Comparison of ENCODE assay signal across 8 cellular contexts in the genomic region with DNA sequence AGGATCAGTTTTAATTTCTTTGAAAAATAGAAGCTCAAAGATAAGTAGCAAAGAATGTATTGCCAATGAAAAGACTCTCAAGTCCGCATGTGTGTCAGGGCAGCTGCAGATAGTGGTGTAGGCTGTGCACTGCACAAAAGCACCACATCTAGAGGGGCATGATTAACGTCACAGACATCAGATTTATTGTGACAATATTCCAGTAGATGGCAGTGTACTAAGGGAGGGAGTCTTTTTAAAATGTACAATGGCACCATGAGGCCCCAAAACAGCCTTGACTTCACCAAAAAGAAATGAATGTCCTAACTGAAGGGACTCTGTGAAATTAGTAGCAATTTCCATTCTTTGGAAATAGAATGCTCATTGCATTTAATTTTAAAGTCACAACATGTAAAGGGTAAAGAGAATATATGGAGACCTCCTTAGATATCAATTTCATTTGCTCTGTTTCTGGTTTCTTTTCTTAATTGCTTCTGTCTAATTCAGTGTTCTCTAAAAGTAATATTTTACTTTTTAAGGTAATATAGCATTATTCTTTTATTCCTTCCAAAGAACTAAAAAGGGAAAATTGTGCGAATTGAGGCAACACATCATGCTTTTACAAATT.
A peak's percentile ranks its signal among the peaks of the same experiment; 100 is the strongest.
DNase-seq lines count a peak whose midpoint lies in the region; ATAC-seq and TF ChIP-seq lines count a peak whose summit lies in the region.

No MANE protein-coding gene starts in this region.

- RAD21 ChIA-PET in HCT116 (lab: Charles Lee; ENCODE audit: low non-redundant PET in 1 of 2, low total read pairs in 2 of 2, uncharacterized antibody in 2 of 2, unreplicated experiment in 2 of 2): no interaction called here

- POLR2A ChIA-PET in HCT116 (lab: Charles Lee): no interaction called here
- POLR2A ChIA-PET in WTC11 (lab: Charles Lee): no interaction called here

- TF ChIP-seq CTCF in AG10803 (conservative IDR thresholded peaks at IDR 0.05; ENCODE audit: low read length) (peak; percentile 53), GM12864 (IDR thresholded peaks at IDR 0.05; ENCODE audit: low read depth, low read length, missing control alignments) (peak; percentile 53), HCT116 (IDR thresholded peaks at IDR 0.05 in 2 of 3, conservative IDR thresholded peaks at IDR 0.05 in 1 of 3; ENCODE audit: borderline replicate concordance in 1 of 3, insufficient read depth in 1 of 3, low read depth in 2 of 3, low read length in 2 of 3) (peak; percentile 42 to 61 (median 44); a peak in 4 of 6 replicates), WTC11 (IDR thresholded peaks at IDR 0.05) (no peak)

- H3K9ac ChIP-seq in HCT116 (ENCODE audit: low read length): no peak overlapping the region

- H3K79me2 ChIP-seq in HCT116 (ENCODE audit: insufficient read depth, low read length): no peaks in the 10 kb centered on the region

- no peaks in the 10 kb centered on the region for H3K27me3 ChIP-seq in HCT116 (ENCODE audit: insufficient read depth, low read length)

- peaks cover 60% of the 10 kb centered on the region for H3K36me3 Mint-ChIP-seq in WTC11
- peaks cover 28 to 36% of the 10 kb centered on the region in 2 donors for H3K36me3 Mint-ChIP-seq in stimulated activated naive B cell treated with anti-CD40 and anti-IgM and Interleukin-4, amounts not matched to agents 10 μg/mL and 1 μg/mL and 100 μg/mL, for 72 hours

- peaks cover 79% of the 10 kb centered on the region for H3K4me1 Mint-ChIP-seq in WTC11
- peaks cover 6 to 10% of the 10 kb centered on the region in 2 donors for H3K4me1 Mint-ChIP-seq in stimulated activated naive B cell treated with anti-CD40 and anti-IgM and Interleukin-4, amounts not matched to agents 10 μg/mL and 1 μg/mL and 100 μg/mL, for 72 hours

- no peaks in the 10 kb centered on the region for H3K9me3 ChIP-seq in HCT116 (ENCODE audit: control insufficient read depth in 1 of 2, insufficient read depth in 1 of 2, low read depth in 1 of 2, low read length in 2 of 2)

- intact Hi-C loops in HCT116 (cut with micrococcal nuclease) (loop anchor here (10.0 kb wide), 1 partner anchor 1075 kb away; no protein-coding TSS in a partner anchor), Right ventricle myocardium superior (cut with DNase I) (no loop called here)

- H3K27ac ChIP-seq in HCT116 (ENCODE audit: low read depth, low read length): no peak overlapping the region

- no peak overlapping the region for H2AFZ ChIP-seq in HCT116 (ENCODE audit: low read depth, low read length, poor library complexity, severe bottlenecking)

- no peaks in the 10 kb centered on the region for H3K27me3 Mint-ChIP-seq in WTC11 (ENCODE audit: low read depth)
- H3K27me3 Mint-ChIP-seq in stimulated activated naive B cell treated with anti-CD40 and anti-IgM and Interleukin-4, amounts not matched to agents 10 μg/mL and 1 μg/mL and 100 μg/mL, for 72 hours: no peaks in the 10 kb centered on the region

- peaks cover 0 to 3% of the 10 kb centered on the region in 2 experiments; a peak in 1 of 4 replicates for H3K36me3 ChIP-seq in HCT116 (ENCODE audit: control insufficient read depth in 1 of 2, insufficient read depth in 2 of 2, low read length in 2 of 2)

- no peak overlapping the region for H3K4me3 ChIP-seq in AG10803 (ENCODE audit: low read length)
- H3K4me3 ChIP-seq in GM12864 (ENCODE audit: low read depth, low read length): no peak overlapping the region
- H3K4me3 ChIP-seq in HCT116 (replicated peaks in 1 of 2; ENCODE audit: low read depth in 1 of 2, low read length in 2 of 2): no peak overlapping the region

- H3K27ac Mint-ChIP-seq in WTC11: peak overlapping the region; percentile 95
- no peak overlapping the region for H3K27ac Mint-ChIP-seq in stimulated activated naive B cell treated with anti-CD40 and anti-IgM and Interleukin-4, amounts not matched to agents 10 μg/mL and 1 μg/mL and 100 μg/mL, for 72 hours

- no peak overlapping the region for H3K4me3 Mint-ChIP-seq in WTC11
- no peak overlapping the region for H3K4me3 Mint-ChIP-seq in stimulated activated naive B cell treated with anti-CD40 and anti-IgM and Interleukin-4, amounts not matched to agents 10 μg/mL and 1 μg/mL and 100 μg/mL, for 72 hours

- CTCF ChIA-PET in HCT116 (lab: Charles Lee): no interaction called here
- CTCF ChIA-PET in WTC11 (lab: Charles Lee): interaction anchor here (1.1 kb wide), 1 partner anchor 22 kb away, joined by 3 read pairs; no protein-coding TSS in a partner anchor

- no peak for TF ChIP-seq POLR2A in HCT116 (IDR thresholded peaks at IDR 0.05; ENCODE audit: borderline replicate concordance, extremely low read depth, insufficient read depth, insufficient read length)

- no TSS peak for BruUV-seq in HCT116 (replicated peaks; lab: Mats Ljungman, UMichigan)

- ATAC-seq in HCT116: peak; percentile 100
- ATAC-seq in WTC11: peak; percentile 21
- peak; percentile 85 for ATAC-seq in Right ventricle myocardium superior (ENCODE audit: poor library complexity)
- ATAC-seq in stimulated activated naive B cell treated with anti-CD40 and anti-IgM and Interleukin-4, amounts not matched to agents 10 μg/mL and 1 μg/mL and 100 μg/mL, for 72 hours (replicated peaks): peak; percentile 90 to 95

- H3K9me2 ChIP-seq in HCT116 (ENCODE audit: insufficient read depth): no peaks in the 10 kb centered on the region

- H3K9me3 Mint-ChIP-seq in WTC11: no peaks in the 10 kb centered on the region
- H3K9me3 Mint-ChIP-seq in stimulated activated naive B cell treated with anti-CD40 and anti-IgM and Interleukin-4, amounts not matched to agents 10 μg/mL and 1 μg/mL and 100 μg/mL, for 72 hours: no peaks in the 10 kb centered on the region

- H4K20me1 ChIP-seq in HCT116 (ENCODE audit: insufficient read depth): no peaks in the 10 kb centered on the region

- H3K4me1 ChIP-seq in HCT116 (ENCODE audit: control insufficient read depth in 1 of 2, insufficient read depth in 2 of 2, low read length in 2 of 2): no peaks in the 10 kb centered on the region

- TF ChIP-seq RAD21 in HCT116 (IDR thresholded peaks at IDR 0.05; ENCODE audit: low read depth): peak; percentile 48

- DNase-seq in AG10803 (ENCODE audit: low read depth) (peak; percentile 53), GM12864 (ENCODE audit: low read depth) (peak; percentile 43), HCT116 (ENCODE audit: low read depth, low spot score) (peak; percentile 35), MV-4-11 (lab: John Stamatoyannopoulos, UW) (peak; percentile 26), WTC11 (ENCODE audit: low spot score) (no peak), Right ventricle myocardium superior (no peak), HK-2 (ENCODE audit: unreplicated experiment) (no peak)
- DNase-seq in stimulated activated naive B cell treated with anti-CD40 and anti-IgM and Interleukin-4, amounts not matched to agents 10 μg/mL and 1 μg/mL and 100 μg/mL, for 72 hours: no peak

- no peak overlapping the region for H3K4me2 ChIP-seq in HCT116 (ENCODE audit: low read length)

TF ChIP-seq in HCT116, 20 proteins besides CTCF, POLR2A, EP300 and RAD21:
- TF ChIP-seq CBX3 (IDR thresholded peaks at IDR 0.05; ENCODE audit: low read depth) (peak; percentile 64; the same call in 1 of the 2 replicates), EZH2 (IDR thresholded peaks at IDR 0.05) (no peak), SP1 (IDR thresholded peaks at IDR 0.05; ENCODE audit: low read depth) (no peak), ZBTB33 (IDR thresholded peaks at IDR 0.05; ENCODE audit: extremely low read depth, insufficient replicate concordance, low read length) (no peak)

TF ChIP-seq in WTC11, 78 proteins besides CTCF, POLR2A, EP300 and RAD21 (continues in another document):
- TF ChIP-seq ATF6 (CRISPR knock-in tag; IDR thresholded peaks at IDR 0.05) (no peak), FOXJ3 (CRISPR knock-in tag; IDR thresholded peaks at IDR 0.05; ENCODE audit: borderline replicate concordance) (no peak), ZNF121 (CRISPR knock-in tag; IDR thresholded peaks at IDR 0.05) (no peak), TCF7 (CRISPR knock-in tag; IDR thresholded peaks at IDR 0.05; ENCODE audit: low read depth) (no peak)
- TF ChIP-seq, protein P1, sequence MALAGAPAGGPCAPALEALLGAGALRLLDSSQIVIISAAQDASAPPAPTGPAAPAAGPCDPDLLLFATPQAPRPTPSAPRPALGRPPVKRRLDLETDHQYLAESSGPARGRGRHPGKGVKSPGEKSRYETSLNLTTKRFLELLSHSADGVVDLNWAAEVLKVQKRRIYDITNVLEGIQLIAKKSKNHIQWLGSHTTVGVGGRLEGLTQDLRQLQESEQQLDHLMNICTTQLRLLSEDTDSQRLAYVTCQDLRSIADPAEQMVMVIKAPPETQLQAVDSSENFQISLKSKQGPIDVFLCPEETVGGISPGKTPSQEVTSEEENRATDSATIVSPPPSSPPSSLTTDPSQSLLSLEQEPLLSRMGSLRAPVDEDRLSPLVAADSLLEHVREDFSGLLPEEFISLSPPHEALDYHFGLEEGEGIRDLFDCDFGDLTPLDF (CRISPR knock-in tag; IDR thresholded peaks at IDR 0.05): no peak
- TF ChIP-seq, protein P2, sequence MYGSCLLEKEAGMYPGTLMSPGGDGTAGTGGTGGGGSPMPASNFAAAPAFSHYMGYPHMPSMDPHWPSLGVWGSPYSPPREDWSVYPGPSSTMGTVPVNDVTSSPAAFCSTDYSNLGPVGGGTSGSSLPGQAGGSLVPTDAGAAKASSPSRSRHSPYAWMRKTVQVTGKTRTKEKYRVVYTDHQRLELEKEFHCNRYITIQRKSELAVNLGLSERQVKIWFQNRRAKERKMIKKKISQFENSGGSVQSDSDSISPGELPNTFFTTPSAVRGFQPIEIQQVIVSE (CRISPR knock-in tag; IDR thresholded peaks at IDR 0.05; ENCODE audit: borderline replicate concordance): no peak

Comparison
In these comparisons a context has a peak if more than half of its experiments do, and no peak if none do; other contexts are left out.
1. DNase-seq: peak in AG10803 (single experiment), GM12864 (single experiment), HCT116 (single experiment) and MV-4-11 (single experiment); none in WTC11 (single experiment), Right ventricle myocardium superior (single experiment), stimulated activated naive B cell treated with anti-CD40 and anti-IgM and Interleukin-4, amounts not matched to agents 10 μg/mL and 1 μg/mL and 100 μg/mL, for 72 hours (single experiment) and HK-2 (single experiment).
2. ATAC-seq: peak in every context shown above with its lines; median percentile 100 in HCT116; 92 in stimulated activated naive B cell treated with anti-CD40 and anti-IgM and Interleukin-4, amounts not matched to agents 10 μg/mL and 1 μg/mL and 100 μg/mL, for 72 hours; 85 in Right ventricle myocardium superior; 21 in WTC11.